ENCODE assay signal across 28 cellular contexts in the genomic region with DNA sequence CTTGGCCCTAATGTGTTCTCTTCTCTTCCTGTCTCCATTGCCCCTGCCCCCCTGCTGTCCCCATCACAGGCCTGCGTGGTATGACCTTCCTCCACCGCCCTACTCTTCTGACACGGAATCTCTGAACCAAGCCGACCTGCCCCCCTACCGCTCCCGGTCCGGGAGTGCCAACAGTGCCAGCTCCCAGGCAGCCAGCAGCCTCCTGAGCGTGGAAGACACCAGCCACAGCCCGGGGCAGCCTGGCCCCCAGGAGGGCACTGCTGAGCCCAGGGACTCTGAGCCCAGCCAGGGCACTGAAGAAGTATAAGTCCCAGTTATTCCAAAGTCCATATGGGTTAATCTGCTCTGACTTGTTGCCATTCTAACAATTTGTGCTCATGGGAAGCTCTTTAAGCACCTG.
"Had no signal": no experiment of that assay in that cellular context is flagged by ENCODE, and none has a peak within 500 bp of the region (broad histone marks: within the 10 kb centered on the region; RNA-seq: fewer than 3 reads in every experiment).

No MANE protein-coding gene starts in this region.

- H3K27me3 Mint-ChIP-seq: IgD-negative memory B cell had no signal

- H3K27ac Mint-ChIP-seq: activated CD8-positive, alpha-beta T cell treated with anti-CD3 and anti-CD28 coated beads, Interleukin-2, amount 10 ng/mL, durations not matched to agents 7 days and 5 days; activated naive CD8-positive, alpha-beta T cell treated with anti-CD3 and anti-CD28 coated beads, Interleukin-2, amount 10 ng/mL, durations not matched to agents 7 days and 5 days; IgD-negative memory B cell; T-helper 1 cell treated with Interleukin-12 subunit alpha and Interleukin-12 subunit beta and Interleukin-4 antibody, amounts not matched to agents 30 μg/mL and 1 μg/mL, for 36 hours; WTC11 had no signal

- H3K36me3 Mint-ChIP-seq: activated naive CD8-positive, alpha-beta T cell treated with anti-CD3 and anti-CD28 coated beads, Interleukin-2, amount 10 ng/mL, durations not matched to agents 7 days and 5 days; IgD-negative memory B cell had no signal

- H3K4me1 Mint-ChIP-seq: activated naive CD8-positive, alpha-beta T cell treated with anti-CD3 and anti-CD28 coated beads, Interleukin-2, amount 10 ng/mL, durations not matched to agents 7 days and 5 days; IgD-negative memory B cell had no signal

- H3K9me3 Mint-ChIP-seq: activated naive CD8-positive, alpha-beta T cell treated with anti-CD3 and anti-CD28 coated beads, Interleukin-2, amount 10 ng/mL, durations not matched to agents 7 days and 5 days; IgD-negative memory B cell; T-helper 1 cell treated with Interleukin-12 subunit alpha and Interleukin-12 subunit beta and Interleukin-4 antibody, amounts not matched to agents 30 μg/mL and 1 μg/mL, for 36 hours; WTC11 had no signal

- H3K4me2 ChIP-seq: SK-N-SH had no signal

- H3K36me3 ChIP-seq: adrenal gland had no signal

- DNase-seq: activated CD4-positive, alpha-beta T cell treated with anti-CD3 and anti-CD28 coated beads for 48 hours; activated CD4-positive, alpha-beta T cell treated with anti-CD3 and anti-CD28 coated beads, Interleukin-2, amount 50 U/mL, for 4 hours; activated CD4-positive, CD25-positive, alpha-beta regulatory T cell treated with anti-CD3 and anti-CD28 coated beads, Interleukin-2, amount 50 U/mL, for 72 hours; activated CD8-positive, alpha-beta memory T cell treated with anti-CD3 and anti-CD28 coated beads, Interleukin-2, amount 50 U/mL, for 48 hours; activated CD8-positive, alpha-beta T cell treated with anti-CD3 and anti-CD28 coated beads, Interleukin-2, amount 10 ng/mL, durations not matched to agents 7 days and 5 days; activated naive CD4-positive, alpha-beta T cell treated with anti-CD3 and anti-CD28 coated beads, Interleukin-2, amount 50 U/mL, for 16 hours; activated naive CD8-positive, alpha-beta T cell treated with anti-CD3 and anti-CD28 coated beads, Interleukin-2, amount 10 ng/mL, durations not matched to agents 7 days and 5 days; activated T-cell treated with anti-CD3 and anti-CD28 coated beads, Interleukin-2, amount 50 U/mL, for 1 hour; adrenal gland; KG1; NCI-H1048; NCI-H146; NCI-H187 treated with DMSO at 0.1 percent for 48 hours; NCI-H2081 treated with DMSO at 0.1 percent for 48 hours; NCI-H446; NCI-H526; NCI-H774; NK-92 treated with Interleukin-12 subunit alpha and Interleukin-12 subunit beta, amount 100 ng/mL, for 24 hours; OCI-M1; Right ventricle myocardium superior; RPMI8226; SJCRH30; SK-N-SH; T-helper 9 cell had no signal

- H3K9ac ChIP-seq: SK-N-SH had no signal

- H3K27ac ChIP-seq: adrenal gland, SJCRH30 had no signal

- H3K9me3 ChIP-seq: adrenal gland, SJCRH30, SK-N-SH had no signal

- ATAC-seq: activated CD8-positive, alpha-beta T cell treated with anti-CD3 and anti-CD28 coated beads, Interleukin-2, amount 10 ng/mL, durations not matched to agents 7 days and 5 days; Panc1; WTC11 had no signal

- H3K4me3 Mint-ChIP-seq: activated CD8-positive, alpha-beta T cell treated with anti-CD3 and anti-CD28 coated beads, Interleukin-2, amount 10 ng/mL, durations not matched to agents 7 days and 5 days; activated naive CD8-positive, alpha-beta T cell treated with anti-CD3 and anti-CD28 coated beads, Interleukin-2, amount 10 ng/mL, durations not matched to agents 7 days and 5 days; IgD-negative memory B cell; T-helper 1 cell treated with Interleukin-12 subunit alpha and Interleukin-12 subunit beta and Interleukin-4 antibody, amounts not matched to agents 30 μg/mL and 1 μg/mL, for 36 hours; WTC11 had no signal

- H3K27me3 ChIP-seq: adrenal gland, SJCRH30 had no signal

- H3K4me3 ChIP-seq: adrenal gland, SJCRH30 had no signal
